1 cellular context compared by ENCODE assay signal in the genomic region with DNA sequence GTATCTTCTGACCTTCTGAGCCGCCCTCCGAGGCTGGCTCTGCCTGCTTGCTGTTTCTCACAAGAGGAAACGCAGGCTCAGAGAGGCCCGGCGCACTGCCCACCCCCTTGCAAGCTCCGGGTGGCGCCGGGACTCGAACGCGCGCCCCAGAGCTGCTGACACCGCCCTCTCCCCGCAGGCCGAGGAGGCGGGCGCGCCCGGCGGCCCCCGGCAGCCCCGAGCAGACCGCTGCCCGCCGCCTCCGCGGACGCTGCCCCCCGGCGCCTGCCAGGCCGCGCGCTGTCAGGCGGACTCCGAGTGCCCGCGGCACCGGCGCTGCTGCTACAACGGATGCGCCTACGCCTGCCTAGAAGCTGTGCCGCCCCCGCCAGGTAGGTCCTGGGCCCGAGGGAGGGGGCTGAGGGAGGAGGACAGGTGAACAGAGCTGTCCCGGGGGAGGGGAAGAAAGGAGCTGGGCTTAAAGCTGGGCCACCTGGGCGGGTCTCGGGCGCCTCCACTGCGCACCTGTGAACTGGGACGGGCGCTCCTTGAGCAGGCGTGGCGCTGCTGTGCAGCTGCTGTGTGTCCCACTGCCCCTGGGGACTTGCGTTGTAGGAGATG.
TF ChIP-seq lines count a peak whose summit lies in the region.

No MANE protein-coding gene starts in this region.

TF ChIP-seq in IMR-90, 13 proteins besides CTCF, POLR2A, EP300 and RAD21:
- TF ChIP-seq NFE2L2 (IDR thresholded peaks at IDR 0.05; ENCODE audit: low read depth, low read length) (no peak), FOS (IDR thresholded peaks at IDR 0.05; ENCODE audit: low read depth, low read length) (no peak), CHD1 (IDR thresholded peaks at IDR 0.05; ENCODE audit: low read depth, low read length) (no peak), RCOR1 (IDR thresholded peaks at IDR 0.05; ENCODE audit: insufficient replicate concordance, low read length) (no peak), MAFK (IDR thresholded peaks at IDR 0.05; ENCODE audit: low read depth, low read length) (no peak), MXI1 (IDR thresholded peaks at IDR 0.05; ENCODE audit: borderline replicate concordance, low read depth, low read length) (no peak), SMC3 (IDR thresholded peaks at IDR 0.05; ENCODE audit: low read depth, low read length) (no peak), RFX5 (IDR thresholded peaks at IDR 0.05; ENCODE audit: low read depth, low read length) (no peak), BHLHE40 (IDR thresholded peaks at IDR 0.05; ENCODE audit: low read depth, low read length) (no peak), CEBPB (IDR thresholded peaks at IDR 0.05; ENCODE audit: low read depth, low read length) (no peak), MAZ (IDR thresholded peaks at IDR 0.05; ENCODE audit: borderline replicate concordance, low read depth, low read length) (no peak)
- TF ChIP-seq, protein P1, sequence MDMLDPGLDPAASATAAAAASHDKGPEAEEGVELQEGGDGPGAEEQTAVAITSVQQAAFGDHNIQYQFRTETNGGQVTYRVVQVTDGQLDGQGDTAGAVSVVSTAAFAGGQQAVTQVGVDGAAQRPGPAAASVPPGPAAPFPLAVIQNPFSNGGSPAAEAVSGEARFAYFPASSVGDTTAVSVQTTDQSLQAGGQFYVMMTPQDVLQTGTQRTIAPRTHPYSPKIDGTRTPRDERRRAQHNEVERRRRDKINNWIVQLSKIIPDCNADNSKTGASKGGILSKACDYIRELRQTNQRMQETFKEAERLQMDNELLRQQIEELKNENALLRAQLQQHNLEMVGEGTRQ (IDR thresholded peaks at IDR 0.05; ENCODE audit: low read depth, low read length), result no peak
- TF ChIP-seq, protein P2, sequence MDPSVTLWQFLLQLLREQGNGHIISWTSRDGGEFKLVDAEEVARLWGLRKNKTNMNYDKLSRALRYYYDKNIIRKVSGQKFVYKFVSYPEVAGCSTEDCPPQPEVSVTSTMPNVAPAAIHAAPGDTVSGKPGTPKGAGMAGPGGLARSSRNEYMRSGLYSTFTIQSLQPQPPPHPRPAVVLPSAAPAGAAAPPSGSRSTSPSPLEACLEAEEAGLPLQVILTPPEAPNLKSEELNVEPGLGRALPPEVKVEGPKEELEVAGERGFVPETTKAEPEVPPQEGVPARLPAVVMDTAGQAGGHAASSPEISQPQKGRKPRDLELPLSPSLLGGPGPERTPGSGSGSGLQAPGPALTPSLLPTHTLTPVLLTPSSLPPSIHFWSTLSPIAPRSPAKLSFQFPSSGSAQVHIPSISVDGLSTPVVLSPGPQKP (IDR thresholded peaks at IDR 0.05; ENCODE audit: borderline replicate concordance, low read depth, low read length), result no peak
